Comparison of ENCODE assay signal across 9 cellular contexts in genomic region chr1:229664133-229664689, GRCh38. TPM values are rescaled to one million over a fixed set of nuclear protein-coding genes. Genes with fewer than 3 reads are reported as not detected.
DNase-seq lines count a peak whose midpoint lies in the region; ATAC-seq, FAIRE-seq and TF ChIP-seq lines count a peak whose summit lies in the region.
"Had no signal": no experiment of that assay in that cellular context is flagged by ENCODE, and none has a peak within 500 bp of the region (broad histone marks: within the 10 kb centered on the region; RNA-seq: fewer than 3 reads in every experiment).

No MANE protein-coding gene starts in this region.

- no peak overlapping the region for H3K4me3 Mint-ChIP-seq in stimulated activated effector memory CD8-positive, alpha-beta T cell treated with anti-CD3 and anti-CD28 coated beads, Interleukin-12 subunit alpha, Interleukin-12 subunit beta, amount 100 ng/mL, for 72 hours

- no peaks in the 10 kb centered on the region for H3K9me3 ChIP-seq in prostate gland

- no peak for TF ChIP-seq CTCF in prostate gland (IDR thresholded peaks at IDR 0.05)

- FAIRE-seq in GM12891 (lab: Jason Lieb, UNC), result peak; percentile 65
- FAIRE-seq in HTR-8/SVneo (lab: Jason Lieb, UNC), result no peak

- 65% methylated on average over 9 of the region's 9 CpGs for WGBS in prostate gland

- H3K27me3 ChIP-seq in prostate gland (replicated peaks; ENCODE audit: insufficient read depth), result no peaks in the 10 kb centered on the region

- peaks cover 8% of the 10 kb centered on the region for H3K4me1 Mint-ChIP-seq in stimulated activated effector memory CD8-positive, alpha-beta T cell treated with anti-CD3 and anti-CD28 coated beads, Interleukin-12 subunit alpha, Interleukin-12 subunit beta, amount 100 ng/mL, for 72 hours

- H3K4me1 ChIP-seq in prostate gland (replicated peaks), result no peaks in the 10 kb centered on the region

- no peak overlapping the region for H3K27ac Mint-ChIP-seq in stimulated activated effector memory CD8-positive, alpha-beta T cell treated with anti-CD3 and anti-CD28 coated beads, Interleukin-12 subunit alpha, Interleukin-12 subunit beta, amount 100 ng/mL, for 72 hours

- peak; percentile 96 for ATAC-seq in stimulated activated effector memory CD8-positive, alpha-beta T cell treated with anti-CD3 and anti-CD28 coated beads, Interleukin-12 subunit alpha, Interleukin-12 subunit beta, amount 100 ng/mL, for 72 hours
- ATAC-seq in GM18870 (IDR thresholded peaks at IDR 0.05; ENCODE audit: unreplicated experiment) (no peak), GM21515 (IDR thresholded peaks at IDR 0.05; ENCODE audit: unreplicated experiment) (no peak)
- ATAC-seq: HCT116 had no signal

- H3K9me3 Mint-ChIP-seq in stimulated activated effector memory CD8-positive, alpha-beta T cell treated with anti-CD3 and anti-CD28 coated beads, Interleukin-12 subunit alpha, Interleukin-12 subunit beta, amount 100 ng/mL, for 72 hours, result no peaks in the 10 kb centered on the region

- peaks cover 12% of the 10 kb centered on the region for H3K36me3 Mint-ChIP-seq in stimulated activated effector memory CD8-positive, alpha-beta T cell treated with anti-CD3 and anti-CD28 coated beads, Interleukin-12 subunit alpha, Interleukin-12 subunit beta, amount 100 ng/mL, for 72 hours

- no peak overlapping the region for H3K27ac ChIP-seq in prostate gland

- TF ChIP-seq POLR2A in GM12891 (IDR thresholded peaks at IDR 0.05; ENCODE audit: low read depth, low read length), result no peak
- TF ChIP-seq POLR2A in prostate gland (IDR thresholded peaks at IDR 0.05), result no peak

- DNase-seq in GM12891 (ENCODE audit: insufficient read length, low spot score) (peak; percentile 23), HTR-8/SVneo (ENCODE audit: insufficient read length, low spot score) (peak; percentile 20), activated T-cell treated with anti-CD3 and anti-CD28 coated beads for 1 hour (ENCODE audit: low read depth) (peak; percentile 72), hippocampal formation (lab: John Stamatoyannopoulos, UW) (peak; percentile 14 to 21), prostate gland (ENCODE audit: low spot score) (no peak)
- DNase-seq in stimulated activated effector memory CD8-positive, alpha-beta T cell treated with anti-CD3 and anti-CD28 coated beads, Interleukin-12 subunit alpha, Interleukin-12 subunit beta, amount 100 ng/mL, for 72 hours (ENCODE audit: low spot score in 2 of 2), result peak; percentile 77 to 88

- intact Hi-C loops in prostate gland (cut with DNase I), result loop anchor here (5.0 kb wide), 2 partner anchors 408 to 543 kb away; no protein-coding TSS in a partner anchor

- H3K4me3 ChIP-seq in prostate gland, result no peak overlapping the region

- peaks cover 0 to 3% of the 10 kb centered on the region in 2 donors for H3K36me3 ChIP-seq in prostate gland

TF ChIP-seq in GM12891, 5 proteins besides CTCF, POLR2A, EP300 and RAD21:
- no peak for TF ChIP-seq PAX5 (IDR thresholded peaks at IDR 0.05; ENCODE audit: insufficient read depth, low read length, severe bottlenecking)
- TF ChIP-seq SPI1 (IDR thresholded peaks at IDR 0.05; ENCODE audit: low read depth, low read length), result no peak
- no peak for TF ChIP-seq TAF1 (IDR thresholded peaks at IDR 0.05; ENCODE audit: low read depth, low read length)

RNA-seq across cellular contexts. Expression of gene URB2, which starts 38.2 kb away (rescaled TPM):
- 5.0 TPM for polyA plus RNA-seq in GM12891 (2012; ENCODE audit: low read depth, missing spikeins)
- total RNA-seq in prostate gland, result 10 to 100 TPM in 1 of 2 donors, 1 to 10 TPM in 1; 5.6 to 11.9 TPM

RNA-seq across cellular contexts. Expression of gene TAF5L, which starts 38.3 kb away (rescaled TPM):
- 14.4 TPM for polyA plus RNA-seq in GM12891 (2012; ENCODE audit: low read depth, missing spikeins)
- 10 to 100 TPM; 14.0 to 17.2 TPM for total RNA-seq in prostate gland
